Comparison of ENCODE assay signal across 8 cellular contexts in the genomic region with DNA sequence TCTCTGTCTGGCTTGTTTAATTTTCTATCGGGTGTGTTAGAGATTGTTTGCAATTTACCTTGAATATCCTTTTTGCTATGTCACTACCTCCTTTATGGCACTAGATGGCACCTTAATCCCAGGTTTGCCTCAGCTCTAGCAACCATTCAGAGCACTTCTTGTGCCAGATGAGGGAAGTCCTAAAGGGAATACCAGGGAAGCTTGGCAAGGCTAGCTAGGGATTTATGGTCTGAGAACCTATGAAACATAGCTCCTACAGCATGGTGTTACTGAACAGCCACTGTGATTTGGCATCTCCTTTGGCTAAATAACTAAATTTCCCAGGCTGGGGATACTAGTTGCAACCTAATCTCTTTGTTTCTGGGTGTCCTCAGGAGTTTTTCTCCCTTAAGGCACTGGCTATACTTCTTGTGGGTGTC.
DNase-seq lines count a peak whose midpoint lies in the region; ATAC-seq and TF ChIP-seq lines count a peak whose summit lies in the region.

No MANE protein-coding gene starts in this region.

- H3K9me3 ChIP-seq in DOHH2 (ENCODE audit: control insufficient read depth, insufficient read depth, low read length) (no peaks in the 10 kb centered on the region), neural cell (ENCODE audit: low read length) (no peaks in the 10 kb centered on the region)

- H3K27me3 ChIP-seq in DOHH2 (ENCODE audit: control insufficient read depth, low read length): peaks cover 9% of the 10 kb centered on the region
- H3K27me3 ChIP-seq in neural cell (ENCODE audit: insufficient read depth, low read depth, low read length): no peaks in the 10 kb centered on the region

- H3K79me2 ChIP-seq in DOHH2 (ENCODE audit: control insufficient read depth, low read length): no peaks in the 10 kb centered on the region
- H3K79me2 ChIP-seq in neural cell (replicated peaks; ENCODE audit: insufficient read depth, low read length): no peaks in the 10 kb centered on the region

- H3K9ac ChIP-seq in neural cell (ENCODE audit: low read length): no peak overlapping the region

- H4K20me1 ChIP-seq in DOHH2 (ENCODE audit: control insufficient read depth, insufficient read depth, low read depth, low read length) (no peaks in the 10 kb centered on the region), neural cell (ENCODE audit: insufficient read depth) (no peaks in the 10 kb centered on the region)

- peak; percentile 98 for TF ChIP-seq RAD21 in neural cell (conservative IDR thresholded peaks at IDR 0.05)

- peak; percentile 48 for DNase-seq in GM20000 (ENCODE audit: low spot score)
- peak; percentile 33 for DNase-seq in NCI-H460 (ENCODE audit: extremely low read depth, low read depth)
- peak; percentile 20 for DNase-seq in activated CD4-positive, alpha-beta T cell treated with anti-CD3 and anti-CD28 coated beads, Interleukin-2, amount 50 U/mL, for 1 hour
- peak; percentile 84 for DNase-seq in fibroblast of peridontal ligament (ENCODE audit: extremely low read depth)
- DNase-seq in effector CD8-positive, alpha-beta T cell (lab: John Stamatoyannopoulos, UW): no peak

- no peak for TF ChIP-seq EP300 in neural cell (conservative IDR thresholded peaks at IDR 0.05; ENCODE audit: poor library complexity, severe bottlenecking)

- H3K36me3 ChIP-seq in DOHH2 (ENCODE audit: control insufficient read depth, low read length) (no peaks in the 10 kb centered on the region), neural cell (ENCODE audit: insufficient read depth, low read length) (no peaks in the 10 kb centered on the region)

- H3K4me1 ChIP-seq in DOHH2 (ENCODE audit: control insufficient read depth, low read length): peaks cover 16% of the 10 kb centered on the region

- peaks cover 3% of the 10 kb centered on the region; the same call in 1 of the 2 replicates for H3F3A ChIP-seq in DOHH2 (ENCODE audit: control insufficient read depth, insufficient read depth)
- no peaks in the 10 kb centered on the region for H3F3A ChIP-seq in neural cell (ENCODE audit: insufficient read depth, low read length, poor library complexity, severe bottlenecking)

- H3K4me2 ChIP-seq in DOHH2 (ENCODE audit: low read length) (peak overlapping the region; percentile 62), neural cell (ENCODE audit: low read length) (no peak overlapping the region)

- H2AFZ ChIP-seq in neural cell (ENCODE audit: low read depth, low read length): no peak overlapping the region

- peak; percentile 93 for TF ChIP-seq CTCF in DOHH2 (IDR thresholded peaks at IDR 0.05; ENCODE audit: low read depth, low read length, poor library complexity, severe bottlenecking)
- TF ChIP-seq CTCF in GM20000 (IDR thresholded peaks at IDR 0.05; ENCODE audit: extremely low read depth, missing control alignments): peak; percentile 59
- peak; percentile 96 for TF ChIP-seq CTCF in neural cell (IDR thresholded peaks at IDR 0.05; ENCODE audit: poor library complexity, severe bottlenecking)

- peak; percentile 79 for ATAC-seq in HG03469 (IDR thresholded peaks at IDR 0.05; ENCODE audit: unreplicated experiment)

- H3K9me2 ChIP-seq in DOHH2 (replicated peaks; ENCODE audit: control insufficient read depth, low read length) (no peaks in the 10 kb centered on the region), neural cell (ENCODE audit: insufficient read depth, low read length) (no peaks in the 10 kb centered on the region)

- H3K4me3 ChIP-seq in DOHH2 (ENCODE audit: low read length): peak overlapping the region; percentile 35
- H3K4me3 ChIP-seq in neural cell (ENCODE audit: low read length): no peak overlapping the region

- H3K27ac ChIP-seq in DOHH2 (ENCODE audit: low read depth, low read length) (peak overlapping the region; percentile 22; the same call in 1 of the 2 replicates), neural cell (ENCODE audit: low read length) (no peak overlapping the region)

TF ChIP-seq in neural cell, 6 proteins besides CTCF, POLR2A, EP300 and RAD21:
- TF ChIP-seq MXI1 (conservative IDR thresholded peaks at IDR 0.05; ENCODE audit: poor library complexity, severe bottlenecking) (no peak), SMC3 (conservative IDR thresholded peaks at IDR 0.05; ENCODE audit: poor library complexity) (peak; percentile 93)
